ENCODE assay signal across 34 cellular contexts in the genomic region with DNA sequence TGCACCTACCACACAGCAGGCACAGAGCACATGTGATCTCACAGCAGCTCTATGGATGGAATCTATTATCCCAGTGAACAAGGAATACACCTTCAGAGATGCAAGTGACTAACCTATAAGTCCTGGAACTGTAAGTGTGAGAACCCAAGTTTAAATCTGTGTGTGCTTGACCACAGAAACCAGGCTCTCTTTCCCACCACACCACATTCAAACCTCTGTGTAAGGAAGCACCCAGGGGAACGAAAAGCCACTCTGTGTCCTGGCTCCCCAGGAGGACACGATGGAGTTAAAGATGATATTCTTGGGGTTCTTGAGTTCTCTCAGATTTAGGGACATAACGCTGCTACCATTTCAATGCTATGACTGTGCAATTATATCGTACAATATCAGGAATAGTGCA. TPM values are rescaled to one million over a fixed set of nuclear protein-coding genes. Genes with fewer than 3 reads are reported as not detected.
"Had no signal": no experiment of that assay in that cellular context is flagged by ENCODE, and none has a peak within 500 bp of the region (broad histone marks: within the 10 kb centered on the region; RNA-seq: fewer than 3 reads in every experiment).

No MANE protein-coding gene starts in this region.

- H3K27me3 ChIP-seq: adrenal gland, body of pancreas, SJCRH30 had no signal

- H3K9me3 ChIP-seq: adrenal gland, body of pancreas, SJCRH30 had no signal

- ATAC-seq: activated CD8-positive, alpha-beta T cell treated with anti-CD3 and anti-CD28 coated beads, Interleukin-2, amount 10 ng/mL, durations not matched to agents 7 days and 5 days; activated naive CD4-positive, alpha-beta T cell treated with anti-CD3 and anti-CD28 coated beads, Interleukin-2, amount 50 U/mL, for 72 hours; body of pancreas; Panc1 had no signal

- H3K4me3 ChIP-seq: adrenal gland, body of pancreas, SJCRH30, SK-N-MC had no signal

- H3K27ac ChIP-seq: adrenal gland, body of pancreas, SJCRH30, SK-N-MC, WERI-Rb-1 had no signal

- H3K36me3 ChIP-seq: SJCRH30, WERI-Rb-1 had no signal

- DNase-seq: activated CD4-positive, alpha-beta T cell treated with anti-CD3 and anti-CD28 coated beads for 1 hour; activated CD4-positive, alpha-beta T cell treated with anti-CD3 and anti-CD28 coated beads for 48 hours; activated CD4-positive, alpha-beta T cell treated with anti-CD3 and anti-CD28 coated beads, Interleukin-2, amount 50 U/mL, for 48 hours; activated CD4-positive, CD25-positive, alpha-beta regulatory T cell; activated CD8-positive, alpha-beta T cell treated with anti-CD3 and anti-CD28 coated beads, Interleukin-2, amount 10 ng/mL, durations not matched to agents 7 days and 5 days; activated gamma-delta T cell treated with Interleukin-2 at 50 U/mL for 16 hours; activated naive CD4-positive, alpha-beta T cell treated with anti-CD3 and anti-CD28 coated beads for 36 hours; activated T-cell treated with anti-CD3 and anti-CD28 coated beads, Interleukin-2, amount 50 U/mL, for 24 hours; adrenal gland; body of pancreas; caudate nucleus; NCI-H1105 treated with DMSO at 0.1 percent for 48 hours; NCI-H1436; NCI-H1694; NCI-H1930; NCI-H2081 treated with DMSO at 0.1 percent for 48 hours; NCI-H226; NCI-H446 treated with DMSO at 0.1 percent for 48 hours; NCI-H524; NCI-H69; SHP77; SJCRH30; T1000; WERI-Rb-1 had no signal

- FAIRE-seq: astrocyte had no signal

- H3K4me1 ChIP-seq: adrenal gland, body of pancreas, SJCRH30 had no signal

RNA-seq across cellular contexts. Expression of a gene that starts 38.9 kb away (rescaled TPM):
- total RNA-seq: activated CD8-positive, alpha-beta T cell treated with anti-CD3 and anti-CD28 coated beads, Interleukin-2, amount 10 ng/mL, durations not matched to agents 7 days and 5 days; activated naive CD4-positive, alpha-beta T cell treated with anti-CD3 and anti-CD28 coated beads for 36 hours; activated naive CD4-positive, alpha-beta T cell treated with anti-CD3 and anti-CD28 coated beads, Interleukin-2, amount 50 U/mL, for 72 hours; activated T-helper 2 cell treated with anti-CD3 and anti-CD28 coated beads, Interferon-gamma antibody, Interleukin-2, Interleukin-4, amounts not matched to agents 10 μg/mL and 5 μg/mL and 100 μg/mL, durations not matched to agents 14 hours and 24 hours and 36 hours; astrocyte; bronchial epithelial cell; MCF 10A; RPMI7951; SJCRH30; T-helper 1 cell treated with Interleukin-12 subunit alpha and Interleukin-12 subunit beta and Interleukin-4 antibody, amounts not matched to agents 30 ng/mL and 1 ng/mL, for 36 hours; T-helper 2 cell treated with Interferon-gamma antibody and Interleukin-4, amounts not matched to agents 100 ng/mL and 5 ng/mL, for 36 hours had no signal
